Comparison of ENCODE assay signal across 8 cellular contexts in the genomic region with DNA sequence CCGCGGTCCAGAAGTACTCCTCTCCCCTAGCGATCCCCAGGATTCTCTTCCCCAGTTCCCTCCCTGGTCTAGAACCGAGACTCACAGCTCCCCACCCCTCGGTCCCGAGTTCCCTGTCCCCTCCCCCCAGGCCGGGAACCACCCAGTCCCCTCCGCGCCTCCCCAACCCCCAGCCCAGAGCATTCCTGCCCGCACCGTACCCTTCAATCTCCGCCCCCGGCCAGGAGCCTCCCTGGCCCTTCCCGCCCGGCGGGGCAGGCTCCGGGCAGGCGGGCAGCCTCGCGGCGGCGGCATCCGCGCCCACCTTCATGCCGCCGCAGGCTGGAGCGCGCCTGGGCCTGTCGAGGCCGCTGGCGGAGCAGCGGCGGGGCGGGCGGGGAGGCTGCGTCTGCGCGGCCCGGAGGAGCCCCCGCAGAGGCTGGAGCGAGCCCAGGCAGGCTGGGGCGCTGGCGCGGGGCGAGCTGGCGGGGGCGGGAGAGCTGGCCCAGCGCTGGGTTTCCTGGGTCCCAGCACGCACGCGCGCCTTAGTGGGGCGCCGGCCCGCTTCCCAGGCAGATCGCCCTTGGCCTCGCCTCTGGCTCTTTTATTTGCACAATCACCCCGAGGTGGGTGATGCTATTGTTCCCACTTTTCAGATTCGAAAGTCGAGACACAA. TPM values are rescaled to one million over a fixed set of nuclear protein-coding genes. Genes with fewer than 3 reads are reported as not detected.
DNase-seq lines count a peak whose midpoint lies in the region; ATAC-seq and TF ChIP-seq lines count a peak whose summit lies in the region.

No MANE protein-coding gene starts in this region.

- no peaks in the 10 kb centered on the region for H3K36me3 Mint-ChIP-seq in T-helper 17 cell (ENCODE audit: low read depth)
- H3K36me3 Mint-ChIP-seq in nephron progenitor cell (ENCODE audit: low read depth) = no peaks in the 10 kb centered on the region

- H2AFZ ChIP-seq in fibroblast of lung (ENCODE audit: low read length) = peak overlapping the region; percentile 4

- TF ChIP-seq CTCF in fibroblast of lung (conservative IDR thresholded peaks at IDR 0.05 in 1 of 2, IDR thresholded peaks at IDR 0.05 in 1 of 2; ENCODE audit: low read depth in 1 of 2, low read length in 2 of 2) (no peak), nephron progenitor cell (IDR thresholded peaks at IDR 0.05) (no peak)

- H3K4me1 Mint-ChIP-seq in T-helper 17 cell (peaks cover 18% of the 10 kb centered on the region), nephron progenitor cell (peaks cover 24% of the 10 kb centered on the region)

- no peaks in the 10 kb centered on the region for H3K79me2 ChIP-seq in fibroblast of lung (ENCODE audit: control insufficient read depth, insufficient read depth, low read length)

- H3K27ac ChIP-seq in fibroblast of lung (ENCODE audit: insufficient read depth, low read length) = peak overlapping the region; percentile 73

- H3K4me3 Mint-ChIP-seq in T-helper 17 cell (peak overlapping the region; percentile 81), nephron progenitor cell (peak overlapping the region; percentile 74)

- H3K27me3 ChIP-seq in H7 (ENCODE audit: control insufficient read depth, insufficient read depth, low read length) (peaks cover 26% of the 10 kb centered on the region), fibroblast of lung (ENCODE audit: control insufficient read depth, insufficient read depth, low read length) (no peaks in the 10 kb centered on the region)

- H3K27me3 Mint-ChIP-seq in T-helper 17 cell = no peaks in the 10 kb centered on the region
- H3K27me3 Mint-ChIP-seq in nephron progenitor cell (ENCODE audit: low read depth, poor library complexity) = peaks cover 19% of the 10 kb centered on the region

- peaks cover 28% of the 10 kb centered on the region for H3K4me1 ChIP-seq in fibroblast of lung (ENCODE audit: control insufficient read depth, extremely low read depth, insufficient read depth, low read length)

- H3K4me3 ChIP-seq in H7 (ENCODE audit: insufficient read depth, low read depth, low read length) = peak overlapping the region; percentile 53
- peak overlapping the region; percentile 29 to 80 (median 54) for H3K4me3 ChIP-seq in fibroblast of lung (replicated peaks in 1 of 4; ENCODE audit: control extremely low read depth in 1 of 4, insufficient read depth in 1 of 4, low read depth in 3 of 4, low read length in 4 of 4)

- H3K27ac Mint-ChIP-seq in T-helper 17 cell = no peak overlapping the region
- no peak overlapping the region for H3K27ac Mint-ChIP-seq in nephron progenitor cell

- H3K9me3 ChIP-seq in T-helper 17 cell (ENCODE audit: control insufficient read depth, low read length, poor library complexity, severe bottlenecking) (no peaks in the 10 kb centered on the region), fibroblast of lung (ENCODE audit: control insufficient read depth, insufficient read depth, low read depth, low read length) (no peaks in the 10 kb centered on the region)

- ATAC-seq in T-helper 17 cell = peak; percentile 13
- no peak for ATAC-seq in GM21717 (IDR thresholded peaks at IDR 0.05; ENCODE audit: unreplicated experiment)
- ATAC-seq in HG03280 (IDR thresholded peaks at IDR 0.05; ENCODE audit: unreplicated experiment) = no peak
- no peak for ATAC-seq in GM19395 (IDR thresholded peaks at IDR 0.05; ENCODE audit: unreplicated experiment)

- DNase-seq in COR-L47 (lab: John Stamatoyannopoulos, UW) = peak; percentile 62
- peak; percentile 89 for DNase-seq in H7
- DNase-seq in T-helper 17 cell = no peak
- peak; percentile 27 to 78 for DNase-seq in fibroblast of lung (ENCODE audit: low read depth in 2 of 2)
- peak; percentile 56 for DNase-seq in nephron progenitor cell

- H3K4me2 ChIP-seq in fibroblast of lung (ENCODE audit: extremely low read depth, insufficient read depth, low read length) = peak overlapping the region; percentile 71

- H4K20me1 ChIP-seq in fibroblast of lung (ENCODE audit: control insufficient read depth, extremely low read depth, insufficient read depth, low read length) = no peaks in the 10 kb centered on the region

- no peaks in the 10 kb centered on the region for H3K9me3 Mint-ChIP-seq in nephron progenitor cell

- H3K9ac ChIP-seq in fibroblast of lung (ENCODE audit: insufficient read depth, low read length) = peak overlapping the region; percentile 11

- H3K36me3 ChIP-seq in H7 (replicated peaks; ENCODE audit: control insufficient read depth, insufficient read depth, low read length) (no peaks in the 10 kb centered on the region), fibroblast of lung (ENCODE audit: control insufficient read depth, insufficient read depth, low read length) (no peaks in the 10 kb centered on the region)

RNA-seq across cellular contexts. Expression of gene GPR132, which starts 22.2 kb away (rescaled TPM):
- total RNA-seq in H7 (2014; rRNA removed; shearing (Covaris generic)) = not detected in 2 replicates
- total RNA-seq in T-helper 17 cell (10 to 100 TPM; 43.4 to 47.1 TPM), fibroblast of lung (0.17 and 0.26 TPM in 2 replicates)
- polyA plus RNA-seq in fibroblast of lung = not detected in 2 replicates
- 0.05 TPM in 1 of 2 replicates, not detected in the other for polyA plus RNA-seq in fibroblast of lung (2012)
- polyA minus RNA-seq in fibroblast of lung (ENCODE audit: low replicate concordance) = not detected in 2 replicates

Comparison
In these comparisons a context has a peak if more than half of its experiments do, and no peak if none do; other contexts are left out.
1. DNase-seq: peak in COR-L47 (single experiment), H7 (single experiment), fibroblast of lung (2 of 2) and nephron progenitor cell (single experiment); none in T-helper 17 cell (0 of 3).
2. RNA of gene GPR132, which starts 22.2 kb away (total RNA-seq): 43.4 to 47.1 TPM in T-helper 17 cell; 0.17 to 0.26 TPM in fibroblast of lung and not detected in H7; every median in the first group is over 10 times any median in the second.